ENCODE assay signal across 16 cellular contexts in the genomic region with DNA sequence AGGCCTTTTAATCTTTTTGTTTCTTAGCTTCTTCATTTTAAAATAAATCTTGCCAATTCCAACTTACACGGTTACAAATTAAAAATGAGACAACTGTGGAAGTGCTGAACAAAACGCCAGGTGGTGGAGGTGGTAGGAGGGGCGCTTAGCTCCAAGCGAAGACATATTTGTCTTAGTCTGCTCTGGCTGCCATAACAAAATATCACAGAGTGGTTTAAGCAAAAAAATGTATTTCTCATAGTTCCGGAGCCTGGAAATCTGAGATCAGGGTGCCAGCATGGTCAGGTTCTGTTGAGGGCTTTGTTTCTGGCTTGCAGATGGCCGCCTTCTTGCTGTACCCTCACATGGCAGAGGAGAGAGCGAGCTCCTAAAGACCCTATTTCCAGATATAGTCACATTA. TPM values are rescaled to one million over a fixed set of nuclear protein-coding genes. Genes with fewer than 3 reads are reported as not detected.
DNase-seq lines count a peak whose midpoint lies in the region; ATAC-seq, FAIRE-seq and TF ChIP-seq lines count a peak whose summit lies in the region.
"Had no signal": no experiment of that assay in that cellular context is flagged by ENCODE, and none has a peak within 500 bp of the region (broad histone marks: within the 10 kb centered on the region; RNA-seq: fewer than 3 reads in every experiment).

No MANE protein-coding gene starts in this region.

- H3K4me2 ChIP-seq in PC-3 (ENCODE audit: low read length) (peak overlapping the region; percentile 90), H1 (ENCODE audit: insufficient read depth in 1 of 2, low read depth in 2 of 2, low read length in 2 of 2) (no peak overlapping the region; a peak in 1 of 4 replicates)

- H3K4me3 Mint-ChIP-seq in CD8-positive, alpha-beta T cell: peak overlapping the region; percentile 83

- no peaks in the 10 kb centered on the region for H3K9me3 Mint-ChIP-seq in CD8-positive, alpha-beta T cell

- no peak overlapping the region for H4K5ac ChIP-seq in H1 (ENCODE audit: insufficient read length, low read depth, low read length)

- H3F3A ChIP-seq in PC-3 (ENCODE audit: low read length, unreplicated experiment): no peaks in the 10 kb centered on the region

- no peak overlapping the region for H4K8ac ChIP-seq in H1 (ENCODE audit: extremely low read depth, insufficient read depth, low read length)

- no peak overlapping the region for H3K18ac ChIP-seq in H1 (ENCODE audit: extremely low read depth, low read length)

- H4K91ac ChIP-seq in H1 (replicated peaks; ENCODE audit: insufficient read length, low read length): no peak overlapping the region

- H3K27me3 ChIP-seq in CD8-positive, alpha-beta T cell (ENCODE audit: insufficient read depth, low read length): no peaks in the 10 kb centered on the region
- no peaks in the 10 kb centered on the region for H3K27me3 ChIP-seq in PC-3 (ENCODE audit: low read length)
- H3K27me3 ChIP-seq in H1 (replicated peaks in 1 of 4; ENCODE audit: control insufficient read depth in 3 of 4, extremely low read depth in 1 of 4, insufficient read depth in 3 of 4, low read length in 3 of 4): peaks cover 9 to 56% (median 42%) of the 10 kb centered on the region in 4 experiments
- no peaks in the 10 kb centered on the region for H3K27me3 ChIP-seq in neuron (ENCODE audit: insufficient read depth, low read length)
- H3K27me3 ChIP-seq: gastrocnemius medialis had no signal

- in situ Hi-C loops in G401 (cut with HindIII; ENCODE audit: low sequenced_read_pairs): no loop called here

- no peak overlapping the region for H3K14ac ChIP-seq in H1 (ENCODE audit: insufficient read length)

- intact Hi-C loops in CD8-positive, alpha-beta T cell (cut with DNase I, micrococcal nuclease): loop anchor here (5.0 to 10.0 kb wide), 2 partner anchors 1149 to 1226 kb away; partner anchors contain the start of genes CEP350 (in 1 of the 2) and TOR1AIP2 (in 1 of the 2)
- intact Hi-C loops in PC-3 (cut with micrococcal nuclease): no loop called here

- peak overlapping the region; percentile 43 for H3K27ac Mint-ChIP-seq in CD8-positive, alpha-beta T cell

- no peak overlapping the region for H2AFZ ChIP-seq in PC-3 (ENCODE audit: low read length)
- no peak overlapping the region for H2AFZ ChIP-seq in H1 (ENCODE audit: low read length)
- no peak overlapping the region for H2AFZ ChIP-seq in neuron (ENCODE audit: low read depth, low read length)

- H2BK12ac ChIP-seq in H1 (ENCODE audit: low read depth, low read length): 0 out of 2 replicates have a peak overlapping the region, but pooled peaks have one; percentile 41

- no peaks in the 10 kb centered on the region for H3K9me3 ChIP-seq in CD8-positive, alpha-beta T cell (ENCODE audit: low read length)
- H3K9me3 ChIP-seq in PC-3 (ENCODE audit: low read length) (no peaks in the 10 kb centered on the region), H1 (ENCODE audit: insufficient read depth in 2 of 2, low read depth in 1 of 2, low read length in 1 of 2) (no peaks in the 10 kb centered on the region), neuron (ENCODE audit: low read length) (no peaks in the 10 kb centered on the region)
- H3K9me3 ChIP-seq: gastrocnemius medialis had no signal

- H3K23ac ChIP-seq in H1 (ENCODE audit: insufficient read length): no peak overlapping the region

- H3K4ac ChIP-seq in H1 (replicated peaks; ENCODE audit: insufficient read length, low read depth, low read length): no peak overlapping the region

- DNase-seq in CD8-positive, alpha-beta T cell: no peak
- DNase-seq in PC-3 (no peak), H1 (ENCODE audit: low read depth in 1 of 2, low spot score in 2 of 2) (no peak), cerebellum (ENCODE audit: low spot score) (no peak), DMS 273 (lab: John Stamatoyannopoulos, UW; ENCODE audit: unreplicated experiment) (no peak), germinal center (ENCODE audit: low spot score) (no peak), G401 (ENCODE audit: low spot score) (no peak)
- DNase-seq: gastrocnemius medialis; HCEC 1CT; NCI-H1417 treated with DMSO at 0.1 percent for 48 hours; NCI-H2227 treated with DMSO at 0.1 percent for 48 hours; SIG-M5; stimulated activated CD4-positive, alpha-beta T cell treated with anti-CD3 and anti-CD28 coated beads, Interleukin-15, amount 100 ng/mL, for 24 hours had no signal

- BruUV-seq in PC-3 (replicated peaks; lab: Mats Ljungman, UMichigan): no TSS peak

- H4K20me1 ChIP-seq in PC-3 (ENCODE audit: low read length): no peaks in the 10 kb centered on the region
- no peaks in the 10 kb centered on the region for H4K20me1 ChIP-seq in H1 (replicated peaks in 1 of 2; ENCODE audit: control insufficient read depth in 1 of 2, insufficient read depth in 2 of 2, low read length in 2 of 2)

- H3K27me3 Mint-ChIP-seq in CD8-positive, alpha-beta T cell (ENCODE audit: low read depth): no peaks in the 10 kb centered on the region

- no peak overlapping the region for H3K56ac ChIP-seq in H1 (replicated peaks; ENCODE audit: insufficient read length, low read depth, low read length)

- no peak for TF ChIP-seq POLR2A in H1 (IDR thresholded peaks at IDR 0.05; ENCODE audit: control extremely low read depth in 1 of 2, low read depth in 2 of 2, low read length in 2 of 2)

- no peak for ATAC-seq in CD8-positive, alpha-beta T cell
- no peak for ATAC-seq in PC-3
- ATAC-seq: gastrocnemius medialis had no signal

- H3K79me2 ChIP-seq in PC-3 (ENCODE audit: low read length) (peaks cover 24% of the 10 kb centered on the region), H1 (ENCODE audit: control insufficient read depth in 1 of 2, insufficient read depth in 2 of 2, low read length in 2 of 2) (no peaks in the 10 kb centered on the region)

- 0 out of 2 replicates have a peak overlapping the region, but pooled peaks have one; percentile 54 for H2BK15ac ChIP-seq in H1 (ENCODE audit: low read length)

- H2BK120ac ChIP-seq in H1 (replicated peaks; ENCODE audit: low read depth, low read length): no peak overlapping the region

- POLR2A ChIA-PET in CD8-positive, alpha-beta T cell (lab: Charles Lee): interaction anchor here (0.5 to 9.2 kb wide), 5 partner anchors 13 to 949 kb away, joined by 3 to 143 read pairs (median 5); partner anchors contain the start of genes IER5 and QSOX1
- POLR2A ChIA-PET in PC-3 (lab: Charles Lee; ENCODE audit: unreplicated experiment) (no interaction called here), H1 (lab: Charles Lee; ENCODE audit: partially characterized antibody) (interaction anchor here (1.0 to 14.2 kb wide), 8 partner anchors 14 to 180 kb away, joined by 3 to 253 read pairs (median 4); partner anchors contain the start of gene IER5)

- peaks cover 3% of the 10 kb centered on the region for H3K36me3 Mint-ChIP-seq in CD8-positive, alpha-beta T cell

- H3K4me1 Mint-ChIP-seq in CD8-positive, alpha-beta T cell (ENCODE audit: low read depth): peaks cover 48% of the 10 kb centered on the region

- no peak overlapping the region for H2BK20ac ChIP-seq in H1 (ENCODE audit: low read length)

- no peak overlapping the region for H2AK5ac ChIP-seq in H1 (ENCODE audit: low read depth, low read length)

- no peaks in the 10 kb centered on the region for H3K9me2 ChIP-seq in PC-3 (replicated peaks; ENCODE audit: low read length)

- TF ChIP-seq CTCF in CD8-positive, alpha-beta T cell (IDR thresholded peaks at IDR 0.05): no peak
- TF ChIP-seq CTCF in PC-3 (conservative IDR thresholded peaks at IDR 0.05; ENCODE audit: low read depth, low read length) (no peak), H1 (IDR thresholded peaks at IDR 0.05; ENCODE audit: control extremely low read depth in 1 of 3, insufficient read depth in 1 of 3, low read depth in 1 of 3, low read length in 3 of 3) (no peak)

- no peak overlapping the region for H3K4me3 ChIP-seq in CD8-positive, alpha-beta T cell (ENCODE audit: low read depth, low read length)
- no peak overlapping the region for H3K4me3 ChIP-seq in PC-3 (ENCODE audit: low read length)
- no peak overlapping the region for H3K4me3 ChIP-seq in H1 (ENCODE audit: extremely low read depth in 1 of 4, insufficient read depth in 2 of 4, low read depth in 3 of 4, low read length in 4 of 4)
- H3K4me3 ChIP-seq in neuron (ENCODE audit: low read length): peak overlapping the region; percentile 88

- FAIRE-seq in H1 (lab: Jason Lieb, UNC): no peak
- FAIRE-seq: bronchial epithelial cell, GM12891 had no signal

- peaks cover 16% of the 10 kb centered on the region for H3K23me2 ChIP-seq in H1 (ENCODE audit: low read depth, low read length)

- 88% methylated on average over 7 of the region's 7 CpGs; no CpG with 5 or more reads in 1 of the 2 experiments for WGBS in H1 (ENCODE audit: extremely low coverage in 1 of 2, insufficient coverage in 1 of 2, insufficient read length in 1 of 2, insufficient replicate concordance in 2 of 2, low coverage in 1 of 2, low lambda C conversion rate in 2 of 2, missing lambda C conversion rate in 1 of 2), 2 experiments

- no peak overlapping the region for H3K9ac ChIP-seq in PC-3 (ENCODE audit: low read length)
- H3K9ac ChIP-seq in H1 (replicated peaks in 1 of 4; ENCODE audit: extremely low read depth in 1 of 4, low read depth in 3 of 4, low read length in 3 of 4): no peak overlapping the region

- TF ChIP-seq EP300 in H1 (IDR thresholded peaks at IDR 0.05; ENCODE audit: borderline replicate concordance in 1 of 2, low read depth in 2 of 2, low read length in 2 of 2): no peak

- no peaks in the 10 kb centered on the region for H3K36me3 ChIP-seq in CD8-positive, alpha-beta T cell (ENCODE audit: insufficient read depth, low read length)
- H3K36me3 ChIP-seq in PC-3 (ENCODE audit: low read depth, low read length): no peaks in the 10 kb centered on the region
- no peaks in the 10 kb centered on the region for H3K36me3 ChIP-seq in H1 (ENCODE audit: control insufficient read depth in 2 of 4, insufficient read depth in 4 of 4, low read length in 3 of 4)
- no peaks in the 10 kb centered on the region for H3K36me3 ChIP-seq in neuron (ENCODE audit: insufficient read depth, low read length)
- H3K36me3 ChIP-seq: gastrocnemius medialis had no signal

- H3K27ac ChIP-seq in CD8-positive, alpha-beta T cell (ENCODE audit: low read depth, low read length): no peak overlapping the region
- H3K27ac ChIP-seq in PC-3 (ENCODE audit: low read length) (peak overlapping the region; percentile 91), H1 (ENCODE audit: low read depth, low read length) (no peak overlapping the region)

- TF ChIP-seq RAD21 in H1 (IDR thresholded peaks at IDR 0.05 in 1 of 2, conservative IDR thresholded peaks at IDR 0.05 in 1 of 2; ENCODE audit: low read depth in 2 of 2, low read length in 2 of 2): no peak

- CTCF ChIA-PET in CD8-positive, alpha-beta T cell (lab: Charles Lee): interaction anchor here (0.8 to 10.0 kb wide), 4 partner anchors 12 to 64 kb away, joined by 4 to 78 read pairs (median 31); partner anchors contain the start of gene IER5
- CTCF ChIA-PET in PC-3 (lab: Charles Lee): no interaction called here
- CTCF ChIA-PET in H1 (lab: Charles Lee; ENCODE audit: partially characterized antibody): interaction anchor here (1.0 to 10.3 kb wide), 5 partner anchors 11 to 65 kb away, joined by 3 to 79 read pairs (median 4); no protein-coding TSS in a partner anchor

- peaks cover 33% of the 10 kb centered on the region for H3K4me1 ChIP-seq in CD8-positive, alpha-beta T cell (ENCODE audit: insufficient read depth, low read length)
- H3K4me1 ChIP-seq in PC-3 (ENCODE audit: insufficient read depth, low read length) (peaks cover 76% of the 10 kb centered on the region), H1 (replicated peaks in 1 of 4; ENCODE audit: control insufficient read depth in 3 of 4, insufficient read depth in 4 of 4, low read length in 3 of 4) (peaks cover 13 to 52% (median 23%) of the 10 kb centered on the region in 4 experiments), neuron (ENCODE audit: insufficient read depth, low read length) (peaks cover 38% of the 10 kb centered on the region)

- H2BK5ac ChIP-seq in H1 (ENCODE audit: low read depth, low read length): no peak overlapping the region

- no peaks in the 10 kb centered on the region for H3K79me1 ChIP-seq in H1 (ENCODE audit: low read depth, low read length)

RNA-seq across cellular contexts. Expression of gene IER5, which starts 14.9 kb away (rescaled TPM):
- total RNA-seq in CD8-positive, alpha-beta T cell: 10 to 100 TPM; 74.7 to 76.6 TPM
- 100 and 126 TPM in 2 replicates for total RNA-seq in PC-3 (2014; rRNA removed)
- total RNA-seq in H1 (2021; fragmentation: NEBNext Ultra II Directional; extraction: Animal tissue kit (Norgen Biotek cat#: 25700)): 7.1 and 7.7 TPM in 2 replicates
- polyA plus RNA-seq in H1 (2011; rRNA removed): 3.5 and 4.3 TPM in 2 replicates
- polyA plus RNA-seq in H1 (2011; cell fraction: cytosol; rRNA removed): 5.5 TPM
- polyA plus RNA-seq in H1 (2011; cell fraction: nucleus; rRNA removed): 6.0 TPM
- 7.1 to 7.5 TPM (median 7.2 TPM) in 4 replicates for polyA plus RNA-seq in H1 (2012, experiment 1 of 2)
- 6.3 TPM for polyA plus RNA-seq in H1 (2012, experiment 2 of 2)
- 3.4 TPM for polyA plus RNA-seq in H1 (2013, experiment 1 of 2)
- polyA plus RNA-seq in H1 (2013, experiment 2 of 2): 3.4 TPM
- polyA minus RNA-seq in H1 (2011; rRNA and poly(A)+ RNA removed): 3.2 and 4.0 TPM in 2 replicates
- polyA minus RNA-seq in H1 (2011; cell fraction: cytosol; rRNA and poly(A)+ RNA removed): 6.9 TPM
- 14.5 TPM for polyA minus RNA-seq in H1 (2011; cell fraction: nucleus; rRNA and poly(A)+ RNA removed)
- 13.7 TPM for total RNA-seq in cerebellum
- 30.5 and 37.9 TPM in 2 replicates for total RNA-seq in G401 (2014; rRNA removed; shearing (Covaris generic))
